In genomic region chr2:120012363-120012762, GRCh38 we compare ENCODE assay signal across 7 cellular contexts. TPM values are rescaled to one million over a fixed set of nuclear protein-coding genes. Genes with fewer than 3 reads are reported as not detected.
DNase-seq lines count a peak whose midpoint lies in the region; ATAC-seq, FAIRE-seq and TF ChIP-seq lines count a peak whose summit lies in the region.

No MANE protein-coding gene starts in this region.

- peak overlapping the region in 1 of 3 experiments; percentile 83; a peak in 2 of 7 replicates for H3K27ac Mint-ChIP-seq in H9

- no peak overlapping the region for H2BK120ac ChIP-seq in H9 (ENCODE audit: low read depth, low read length, poor library complexity, severe bottlenecking)

- H4K5ac ChIP-seq in H9 (ENCODE audit: insufficient read length, low read depth, low read length): no peak overlapping the region

- H3K27ac ChIP-seq in H9 (ENCODE audit: insufficient read length, low read depth, low read length): no peak overlapping the region
- H3K27ac ChIP-seq in Panc1 (ENCODE audit: low read length): peak overlapping the region; percentile 87
- peak overlapping the region; percentile 90 for H3K27ac ChIP-seq in skeletal muscle tissue (ENCODE audit: low read depth, low read length)

- in situ Hi-C loops in Panc1 (cut with HindIII; ENCODE audit: low pct_unique_long_range_greater_than_20kb, low sequenced_read_pairs): no loop called here

- H3K4me1 ChIP-seq in H9 (ENCODE audit: insufficient read depth, low read length) (no peaks in the 10 kb centered on the region; the same call in 1 of the 2 replicates), Panc1 (ENCODE audit: control insufficient read depth, insufficient read depth, low read length) (peaks cover 18% of the 10 kb centered on the region), skeletal muscle tissue (ENCODE audit: control insufficient read depth in 3 of 3, insufficient read depth in 3 of 3, low read length in 3 of 3) (peaks cover 5 to 15% (median 7%) of the 10 kb centered on the region in 3 donors)

- POLR2A ChIA-PET in Panc1 (lab: Charles Lee): no interaction called here

- H4K91ac ChIP-seq in H9 (ENCODE audit: insufficient read length, low read depth, low read length): no peak overlapping the region

- peak overlapping the region; percentile 66 to 90 for H3K4me3 Mint-ChIP-seq in H9

- H2BK20ac ChIP-seq in H9 (ENCODE audit: low read depth, low read length, poor library complexity, severe bottlenecking): no peak overlapping the region

- H2BK12ac ChIP-seq in H9 (ENCODE audit: insufficient read length, low read depth, low read length): no peak overlapping the region

- H3K36me3 ChIP-seq in Panc1 (ENCODE audit: control insufficient read depth, insufficient read depth, low read length): no peaks in the 10 kb centered on the region
- H3K36me3 ChIP-seq in skeletal muscle tissue (ENCODE audit: control insufficient read depth in 3 of 3, insufficient read depth in 3 of 3, low read length in 3 of 3): no peaks in the 10 kb centered on the region

- H3K27me3 Mint-ChIP-seq in H9 (ENCODE audit: low read depth): peaks cover 18% of the 10 kb centered on the region

- peaks cover 31 to 34% of the 10 kb centered on the region in 2 experiments for H3K4me1 Mint-ChIP-seq in H9

- H3K56ac ChIP-seq in H9 (ENCODE audit: insufficient read length, low read depth, low read length): no peak overlapping the region

- no peak overlapping the region for H3K4ac ChIP-seq in H9 (ENCODE audit: low read depth, low read length)

- H3K9me3 ChIP-seq in H9 (ENCODE audit: control insufficient read depth, low read depth, low read length) (no peaks in the 10 kb centered on the region), Panc1 (ENCODE audit: control insufficient read depth, insufficient read depth, low read depth, low read length) (no peaks in the 10 kb centered on the region), skeletal muscle tissue (ENCODE audit: control insufficient read depth in 3 of 3, low read length in 3 of 3) (no peaks in the 10 kb centered on the region)

- no peak overlapping the region for H4K8ac ChIP-seq in H9 (replicated peaks; ENCODE audit: insufficient read length, low read depth, low read length)

- H2AFZ ChIP-seq in H9 (ENCODE audit: low read length): no peak overlapping the region

- H3K79me2 ChIP-seq in H9 (ENCODE audit: insufficient read depth, low read length): peaks cover 4% of the 10 kb centered on the region; the same call in 1 of the 2 replicates

- WGBS in H9 (ENCODE audit: extremely low coverage, insufficient read length, low lambda C conversion rate): no CpG with 5 or more reads among the region's 8 CpGs

- H2BK5ac ChIP-seq in H9 (ENCODE audit: insufficient read length, low read length): no peak overlapping the region

- H3K23me2 ChIP-seq in H9 (ENCODE audit: insufficient read length, low read depth, low read length, poor library complexity, severe bottlenecking): peaks cover 10% of the 10 kb centered on the region

- H3K9me3 Mint-ChIP-seq in H9: no peaks in the 10 kb centered on the region

- H3K27me3 ChIP-seq in H9 (ENCODE audit: insufficient read depth, low read length) (no peaks in the 10 kb centered on the region), Panc1 (ENCODE audit: control insufficient read depth, insufficient read depth, low read length) (no peaks in the 10 kb centered on the region), skeletal muscle tissue (ENCODE audit: control insufficient read depth in 3 of 3, insufficient read depth in 3 of 3, low read length in 3 of 3) (no peaks in the 10 kb centered on the region)

- no peak for TF ChIP-seq CTCF in H9 (conservative IDR thresholded peaks at IDR 0.05)
- no peak for TF ChIP-seq CTCF in Panc1 (IDR thresholded peaks at IDR 0.05)
- no peak for TF ChIP-seq CTCF in fibroblast of mammary gland (conservative IDR thresholded peaks at IDR 0.05; ENCODE audit: control insufficient read depth, insufficient read depth, low read depth, low read length)
- no peak for TF ChIP-seq CTCF in D721Med (IDR thresholded peaks at IDR 0.05; ENCODE audit: insufficient read depth, missing control alignments)

- H3K4me3 ChIP-seq in Panc1 (ENCODE audit: low read depth in 2 of 2, low read length in 2 of 2) (peak overlapping the region; percentile 82 to 87), fibroblast of mammary gland (ENCODE audit: control insufficient read depth, low read depth, low read length) (peak overlapping the region; percentile 70), skeletal muscle tissue (ENCODE audit: low read length in 3 of 3) (peak overlapping the region; percentile 77 to 86 (median 83))

- DNase-seq in H9 (no peak), Panc1 (ENCODE audit: low read depth, low spot score) (peak; percentile 28), fibroblast of mammary gland (ENCODE audit: low read depth) (no peak), D721Med (ENCODE audit: insufficient read length, low spot score) (no peak)

- CTCF ChIA-PET in Panc1 (lab: Charles Lee): interaction anchor here (0.7 kb wide), 1 partner anchor 603 kb away, joined by 9 read pairs; no protein-coding TSS in a partner anchor

- H3K23ac ChIP-seq in H9 (ENCODE audit: insufficient read length, low read depth, low read length): no peak overlapping the region

- H3K14ac ChIP-seq in H9 (ENCODE audit: insufficient read depth, low read length): no peak overlapping the region

- no peak for FAIRE-seq in D721Med (lab: Jason Lieb, UNC)

- H3K9ac ChIP-seq in H9 (ENCODE audit: extremely low read depth, insufficient read length, low read length) (no peak overlapping the region), skeletal muscle tissue (ENCODE audit: low read depth in 1 of 3, low read length in 3 of 3) (peak overlapping the region; percentile 69 to 92 (median 92))

- peak overlapping the region; percentile 66 for H3K4me2 ChIP-seq in H9 (ENCODE audit: insufficient read depth, insufficient read length, low read length)

- H3K18ac ChIP-seq in H9 (ENCODE audit: insufficient read length, low read depth, low read length): no peak overlapping the region

- no peak overlapping the region for H3T11ph ChIP-seq in H9 (ENCODE audit: low read length)

- H2AK5ac ChIP-seq in H9 (ENCODE audit: insufficient read length, low read length): no peak overlapping the region

- no peaks in the 10 kb centered on the region for H4K20me1 ChIP-seq in H9 (ENCODE audit: control insufficient read depth, insufficient read depth, insufficient read length)

- intact Hi-C loops in Panc1 (cut with micrococcal nuclease; ENCODE audit: unreplicated experiment): no loop called here

- H2BK15ac ChIP-seq in H9 (ENCODE audit: low read depth, low read length): no peak overlapping the region

- H3K79me1 ChIP-seq in H9 (ENCODE audit: insufficient read depth, low read depth, low read length, poor library complexity, severe bottlenecking): peaks cover 2% of the 10 kb centered on the region

- BruUV-seq in Panc1 (replicated peaks; lab: Mats Ljungman, UMichigan): no TSS peak

- ATAC-seq in Panc1: peak; percentile 6
- ATAC-seq in GM19463 (IDR thresholded peaks at IDR 0.05; ENCODE audit: unreplicated experiment): no peak
- no peak for ATAC-seq in GM21737 (IDR thresholded peaks at IDR 0.05; ENCODE audit: unreplicated experiment)

- H3K36me3 Mint-ChIP-seq in H9 (ENCODE audit: insufficient read depth in 1 of 3, low read depth in 3 of 3): peaks cover 5 to 14% (median 11%) of the 10 kb centered on the region in 3 experiments; a peak in 5 of 7 replicates

RNA-seq across cellular contexts. Expression of gene EPB41L5, which starts 0.5 kb away (rescaled TPM):
- total RNA-seq in H9 (2021): 40.4 and 44.4 TPM in 2 replicates
- total RNA-seq in Panc1 (2021; ENCODE audit: unreplicated experiment): 42.2 TPM
- 17.8 TPM for polyA plus RNA-seq in Panc1 (2012; ENCODE audit: insufficient read length)
- total RNA-seq in skeletal muscle tissue: 49.6 TPM
